In genomic region chrX:123173833-123174232, GRCh38 we compare ENCODE assay signal across 14 cellular contexts. TPM values are rescaled to one million over a fixed set of nuclear protein-coding genes. Genes with fewer than 3 reads are reported as not detected.
DNase-seq lines count a peak whose midpoint lies in the region; ATAC-seq, FAIRE-seq and TF ChIP-seq lines count a peak whose summit lies in the region.
"Had no signal": no experiment of that assay in that cellular context is flagged by ENCODE, and none has a peak within 500 bp of the region (broad histone marks: within the 10 kb centered on the region; RNA-seq: fewer than 3 reads in every experiment).

No MANE protein-coding gene starts in this region.

- no peak for DNase-seq in WERI-Rb-1
- no peak for DNase-seq in HepG2 (ENCODE audit: low spot score)
- DNase-seq in activated naive CD8-positive, alpha-beta T cell treated with anti-CD3 and anti-CD28 coated beads, Interleukin-2, amount 50 U/mL, for 24 hours = no peak
- no peak for DNase-seq in medulla oblongata (ENCODE audit: extremely low spot score)
- no peak for DNase-seq in hypothalamus (lab: John Stamatoyannopoulos, UW)
- DNase-seq: activated CD8-positive, alpha-beta memory T cell treated with anti-CD3 and anti-CD28 coated beads, Interleukin-2, amount 50 U/mL, for 4 hours; central memory CD4-positive, alpha-beta T cell; hippocampal formation; stimulated activated CD4-positive, alpha-beta T cell treated with anti-CD3 and anti-CD28 coated beads, Interleukin-1b, Interleukin-23, amount 100 ng/mL, for 48 hours had no signal

- H3K27me3 Mint-ChIP-seq in activated naive CD8-positive, alpha-beta T cell treated with anti-CD3 and anti-CD28 coated beads, Interleukin-2, amount 50 U/mL, for 24 hours = no peaks in the 10 kb centered on the region
- H3K27me3 Mint-ChIP-seq: natural killer cell treated with Interleukin-12 subunit alpha and Interleukin-12 subunit beta and Interleukin-15 and Interleukin-18, amount 100 ng/mL, for 72 hours had no signal

- TF ChIP-seq EP300 in Ishikawa (IDR thresholded peaks at IDR 0.05; ENCODE audit: borderline replicate concordance) = no peak
- no peak for TF ChIP-seq EP300 in HepG2 (IDR thresholded peaks at IDR 0.05; ENCODE audit: low read depth in 2 of 2, low read length in 2 of 2)
- TF ChIP-seq EP300 in HepG2 (CRISPR knock-in tag; IDR thresholded peaks at IDR 0.05; ENCODE audit: borderline replicate concordance) = no peak

- no peak overlapping the region for H3K9ac ChIP-seq in HepG2 (ENCODE audit: insufficient read depth, low read depth, low read length)

- H4K20me1 ChIP-seq in HepG2 (ENCODE audit: insufficient read depth, low read length) = no peaks in the 10 kb centered on the region

- no peaks in the 10 kb centered on the region for H3K4me1 ChIP-seq in HepG2 (ENCODE audit: insufficient read depth, low read length)

- ATAC-seq in HepG2 (no peak), HG03196 (IDR thresholded peaks at IDR 0.05; ENCODE audit: unreplicated experiment) (no peak)
- no peak for ATAC-seq in activated naive CD8-positive, alpha-beta T cell treated with anti-CD3 and anti-CD28 coated beads, Interleukin-2, amount 50 U/mL, for 24 hours
- ATAC-seq: natural killer cell treated with Interleukin-12 subunit alpha and Interleukin-12 subunit beta and Interleukin-15 and Interleukin-18, amount 100 ng/mL, for 72 hours had no signal

- no peak for TF ChIP-seq POLR2A in HepG2 (IDR thresholded peaks at IDR 0.05; ENCODE audit: insufficient read depth in 1 of 2, low read depth in 2 of 2, low read length in 2 of 2)

- no peaks in the 10 kb centered on the region for H3K9me3 Mint-ChIP-seq in activated naive CD8-positive, alpha-beta T cell treated with anti-CD3 and anti-CD28 coated beads, Interleukin-2, amount 50 U/mL, for 24 hours
- H3K9me3 Mint-ChIP-seq: natural killer cell treated with Interleukin-12 subunit alpha and Interleukin-12 subunit beta and Interleukin-15 and Interleukin-18, amount 100 ng/mL, for 72 hours had no signal

- H2AFZ ChIP-seq in HepG2 (ENCODE audit: low read length) = no peak overlapping the region

- in situ Hi-C loops in HepG2 (cut with HindIII; ENCODE audit: extremely low pct_ligation_motif_present, low pct_unique_long_range_greater_than_20kb) = no loop called here

- no peaks in the 10 kb centered on the region for H3K36me3 Mint-ChIP-seq in activated naive CD8-positive, alpha-beta T cell treated with anti-CD3 and anti-CD28 coated beads, Interleukin-2, amount 50 U/mL, for 24 hours (ENCODE audit: low read depth)
- H3K36me3 Mint-ChIP-seq: natural killer cell treated with Interleukin-12 subunit alpha and Interleukin-12 subunit beta and Interleukin-15 and Interleukin-18, amount 100 ng/mL, for 72 hours had no signal

- BruUV-seq in HepG2 (replicated peaks; lab: Mats Ljungman, UMichigan) = no TSS peak

- H3K36me3 ChIP-seq in WERI-Rb-1 (no peaks in the 10 kb centered on the region), HepG2 (replicated peaks in 1 of 2; ENCODE audit: control insufficient read depth in 1 of 2, insufficient read depth in 2 of 2, low read length in 2 of 2) (no peaks in the 10 kb centered on the region)
- H3K36me3 ChIP-seq: thoracic aorta had no signal

- 0% methylated on average over 1 of the region's 1 CpG for WGBS in HepG2 (ENCODE audit: low lambda C conversion rate)

- TF ChIP-seq CTCF in GM12874 (IDR thresholded peaks at IDR 0.05; ENCODE audit: insufficient read depth, low read depth, low read length) = peak; percentile 5; the same call in 1 of the 2 replicates
- TF ChIP-seq CTCF in WERI-Rb-1 (IDR thresholded peaks at IDR 0.05; ENCODE audit: low read depth, low read length) = 0 out of 2 replicates have a peak, but pooled peaks have one; percentile 3
- 0 out of 2 replicates have a peak, but pooled peaks have one; percentile 17 for TF ChIP-seq CTCF in HepG2 (CRISPR knock-in tag; IDR thresholded peaks at IDR 0.05)

- no peaks in the 10 kb centered on the region for H3K9me3 ChIP-seq in WERI-Rb-1 (ENCODE audit: severe bottlenecking)
- no peaks in the 10 kb centered on the region for H3K9me3 ChIP-seq in HepG2 (ENCODE audit: low read length)
- H3K9me3 ChIP-seq: thoracic aorta had no signal

- intact Hi-C loops in HepG2 (cut with micrococcal nuclease; ENCODE audit: unreplicated experiment) = no loop called here

- H3K27ac Mint-ChIP-seq in activated naive CD8-positive, alpha-beta T cell treated with anti-CD3 and anti-CD28 coated beads, Interleukin-2, amount 50 U/mL, for 24 hours = no peak overlapping the region
- H3K27ac Mint-ChIP-seq: natural killer cell treated with Interleukin-12 subunit alpha and Interleukin-12 subunit beta and Interleukin-15 and Interleukin-18, amount 100 ng/mL, for 72 hours had no signal

- POLR2A ChIA-PET in HepG2 (lab: Yijun Ruan, JAX) = no interaction called here

- FAIRE-seq in HepG2 (lab: Jason Lieb, UNC) = no peak

- H3K27me3 ChIP-seq in WERI-Rb-1 (ENCODE audit: insufficient read depth, low read depth, severe bottlenecking) (peaks cover 9% of the 10 kb centered on the region), HepG2 (ENCODE audit: control insufficient read depth in 1 of 2, insufficient read depth in 2 of 2, low read length in 2 of 2) (no peaks in the 10 kb centered on the region)

- H3K4me3 Mint-ChIP-seq in activated naive CD8-positive, alpha-beta T cell treated with anti-CD3 and anti-CD28 coated beads, Interleukin-2, amount 50 U/mL, for 24 hours = no peak overlapping the region
- H3K4me3 Mint-ChIP-seq: natural killer cell treated with Interleukin-12 subunit alpha and Interleukin-12 subunit beta and Interleukin-15 and Interleukin-18, amount 100 ng/mL, for 72 hours had no signal

- H3K27ac ChIP-seq in WERI-Rb-1 = no peak overlapping the region
- H3K27ac ChIP-seq in HepG2 (ENCODE audit: extremely low read length, insufficient read depth, low read length) = no peak overlapping the region
- H3K27ac ChIP-seq: thoracic aorta had no signal

- H3K79me2 ChIP-seq in HepG2 (ENCODE audit: insufficient read depth, low read length) = no peaks in the 10 kb centered on the region

- H3K4me2 ChIP-seq in HepG2 (ENCODE audit: low read depth, low read length) = no peak overlapping the region

- CTCF ChIA-PET in HepG2 (lab: Yijun Ruan, JAX; ENCODE audit: low intra/inter-chr PET ratio, low total read pairs) = no interaction called here

- TF ChIP-seq RAD21 in Ishikawa (IDR thresholded peaks at IDR 0.05; ENCODE audit: low read depth) (0 out of 2 replicates have a peak, but pooled peaks have one; percentile 11), HepG2 (CRISPR knock-in tag; IDR thresholded peaks at IDR 0.05) (no peak)

- H3K4me3 ChIP-seq in WERI-Rb-1 (ENCODE audit: low read depth, low read length) (no peak overlapping the region), HepG2 (replicated peaks in 1 of 3; ENCODE audit: insufficient read depth in 1 of 3, low read depth in 2 of 3, low read length in 3 of 3) (no peak overlapping the region)
- H3K4me3 ChIP-seq: thoracic aorta had no signal

- H3K4me1 Mint-ChIP-seq in activated naive CD8-positive, alpha-beta T cell treated with anti-CD3 and anti-CD28 coated beads, Interleukin-2, amount 50 U/mL, for 24 hours = no peaks in the 10 kb centered on the region

TF ChIP-seq in Ishikawa, 13 proteins besides CTCF, POLR2A, EP300 and RAD21 (continues in another document):
- TF ChIP-seq TAF1 (IDR thresholded peaks at IDR 0.05; ENCODE audit: low read depth) (no peak), YY1 (IDR thresholded peaks at IDR 0.05; ENCODE audit: low read depth) (no peak)

TF ChIP-seq in HepG2, 621 proteins besides CTCF, POLR2A, EP300 and RAD21:
- TF ChIP-seq RFXANK (CRISPR knock-in tag; IDR thresholded peaks at IDR 0.05) = no peak
- TF ChIP-seq STAG1 (CRISPR knock-in tag; IDR thresholded peaks at IDR 0.05) = 0 out of 2 replicates have a peak, but pooled peaks have one; percentile 8

RNA-seq across cellular contexts. Expression of gene GRIA3, which starts 10.2 kb away (rescaled TPM):
- not detected in 2 replicates for total RNA-seq in HepG2 (2016; rRNA removed; fragmentation: Illumina TruSeq; extraction: Trizol)
- not detected in 2 replicates for total RNA-seq in HepG2 (2016; cell fraction: cytosol; rRNA removed; fragmentation: Illumina TruSeq; extraction: Trizol; ENCODE audit: low read depth)
- total RNA-seq in HepG2 (2016; cell fraction: insoluble cytoplasmic fraction; rRNA removed; fragmentation: Illumina TruSeq; extraction: Trizol) = not detected in 2 replicates
- not detected in 2 replicates for total RNA-seq in HepG2 (2016; cell fraction: membrane; rRNA removed; fragmentation: Illumina TruSeq; extraction: Trizol)
- total RNA-seq in HepG2 (2016; cell fraction: nucleus; rRNA removed; fragmentation: Illumina TruSeq; extraction: Trizol) = not detected in 2 replicates
- polyA plus RNA-seq in HepG2 (2011; rRNA removed) = not detected in 2 replicates
- polyA plus RNA-seq in HepG2 (2011; cell fraction: cytosol; rRNA removed) = not detected in 2 replicates
- polyA plus RNA-seq in HepG2 (2011; cell fraction: nucleus; rRNA removed) = not detected in 2 replicates
- polyA plus RNA-seq in HepG2 (2012) = not detected in 2 replicates
- not detected in 2 replicates for polyA plus RNA-seq in HepG2 (2016; cell fraction: cytosol; fragmentation: Illumina TruSeq; extraction: Trizol; ENCODE audit: low read depth)
- polyA plus RNA-seq in HepG2 (2016; cell fraction: insoluble cytoplasmic fraction; fragmentation: Illumina TruSeq; extraction: Trizol; ENCODE audit: low read depth) = not detected in 2 replicates
- not detected in 2 replicates for polyA plus RNA-seq in HepG2 (2016; cell fraction: membrane; fragmentation: Illumina TruSeq; extraction: Trizol; ENCODE audit: low read depth)
- polyA plus RNA-seq in HepG2 (2016; cell fraction: nucleus; fragmentation: Illumina TruSeq; extraction: Trizol; ENCODE audit: insufficient read depth, low read depth) = not detected in 2 replicates
- not detected in 2 replicates for polyA minus RNA-seq in HepG2 (2011; rRNA and poly(A)+ RNA removed; ENCODE audit: low replicate concordance)
- polyA minus RNA-seq in HepG2 (2011; cell fraction: cytosol; rRNA and poly(A)+ RNA removed) = not detected in 2 replicates
- polyA minus RNA-seq in HepG2 (2011; cell fraction: nucleus; rRNA and poly(A)+ RNA removed) = not detected in 2 replicates
- total RNA-seq: natural killer cell treated with Interleukin-12 subunit alpha and Interleukin-12 subunit beta and Interleukin-15 and Interleukin-18, amount 100 ng/mL, for 72 hours had no signal
